28 cellular contexts compared by ENCODE assay signal in genomic region chr9:103483471-103484096, GRCh38.
"Had no signal": no experiment of that assay in that cellular context is flagged by ENCODE, and none has a peak within 500 bp of the region (broad histone marks: within the 10 kb centered on the region; RNA-seq: fewer than 3 reads in every experiment).

No MANE protein-coding gene starts in this region.

- H3K79me2 ChIP-seq: hepatocyte had no signal

- ATAC-seq: heart right ventricle; left cardiac atrium; left lobe of liver; natural killer cell; stimulated activated effector memory CD8-positive, alpha-beta T cell treated with anti-CD3 and anti-CD28 coated beads, Interleukin-12 subunit alpha, Interleukin-12 subunit beta, amount 100 ng/mL, for 72 hours had no signal

- H3K27ac Mint-ChIP-seq: mesothelial cell of epicardium; naive B cell; natural killer cell; nephron progenitor cell; neural progenitor cell; progenitor cell of endocrine pancreas; stimulated activated effector memory CD8-positive, alpha-beta T cell treated with anti-CD3 and anti-CD28 coated beads, Interleukin-12 subunit alpha, Interleukin-12 subunit beta, amount 100 ng/mL, for 72 hours had no signal

- H3K27ac ChIP-seq: heart right ventricle, hepatocyte, neural progenitor cell, ovary, right atrium auricular region, sigmoid colon, spleen, stomach, testis, thyroid gland, transverse colon, upper lobe of left lung, vagina had no signal

- H3K27me3 Mint-ChIP-seq: naive B cell, progenitor cell of endocrine pancreas had no signal

- H3K9ac ChIP-seq: neural progenitor cell had no signal

- DNase-seq: heart right ventricle; islet precursor cell; kidney glomerular epithelial cell; left cardiac atrium; mesendoderm; naive B cell; natural killer cell; nephron progenitor cell; ovary; sigmoid colon; small intestine; spleen; stimulated activated CD4-positive, alpha-beta T cell treated with anti-CD3 and anti-CD28 coated beads, Interleukin-4, amount 100 ng/mL, for 24 hours; stimulated activated naive CD4-positive, alpha-beta T cell; stomach; testis; thyroid gland; transverse colon had no signal

- H3K36me3 ChIP-seq: heart right ventricle, neural progenitor cell, ovary, right atrium auricular region, sigmoid colon, spleen, stomach, thyroid gland, transverse colon, upper lobe of left lung, vagina had no signal

- H3K4me1 Mint-ChIP-seq: mesothelial cell of epicardium; naive B cell; natural killer cell; nephron progenitor cell; neural progenitor cell; stimulated activated effector memory CD8-positive, alpha-beta T cell treated with anti-CD3 and anti-CD28 coated beads, Interleukin-12 subunit alpha, Interleukin-12 subunit beta, amount 100 ng/mL, for 72 hours had no signal

- H3K36me3 Mint-ChIP-seq: mesothelial cell of epicardium; naive B cell; neural progenitor cell; stimulated activated effector memory CD8-positive, alpha-beta T cell treated with anti-CD3 and anti-CD28 coated beads, Interleukin-12 subunit alpha, Interleukin-12 subunit beta, amount 100 ng/mL, for 72 hours had no signal

- FAIRE-seq: small intestine had no signal

- H3K4me1 ChIP-seq: heart right ventricle, neural progenitor cell, right atrium auricular region, sigmoid colon, spleen, stomach, testis, thyroid gland, transverse colon, upper lobe of left lung, vagina had no signal

- H3K4me2 ChIP-seq: hepatocyte, neural progenitor cell had no signal

- H3K4me3 Mint-ChIP-seq: mesothelial cell of epicardium; naive B cell; natural killer cell; nephron progenitor cell; neural progenitor cell; stimulated activated effector memory CD8-positive, alpha-beta T cell treated with anti-CD3 and anti-CD28 coated beads, Interleukin-12 subunit alpha, Interleukin-12 subunit beta, amount 100 ng/mL, for 72 hours had no signal

- H3K9me3 ChIP-seq: ovary, right atrium auricular region, sigmoid colon, testis, thyroid gland, transverse colon, vagina had no signal

- H3K27me3 ChIP-seq: heart right ventricle, hepatocyte, neural progenitor cell, ovary, right atrium auricular region, sigmoid colon, spleen, stomach, testis, thyroid gland, transverse colon, upper lobe of left lung, vagina had no signal

- H3K4me3 ChIP-seq: heart right ventricle, hepatocyte, lung, neural progenitor cell, ovary, right atrium auricular region, sigmoid colon, spleen, stomach, thyroid gland, transverse colon, upper lobe of left lung, vagina had no signal

- H2AFZ ChIP-seq: hepatocyte, neural progenitor cell had no signal
